ENCODE assay signal across 8 cellular contexts in the genomic region with DNA sequence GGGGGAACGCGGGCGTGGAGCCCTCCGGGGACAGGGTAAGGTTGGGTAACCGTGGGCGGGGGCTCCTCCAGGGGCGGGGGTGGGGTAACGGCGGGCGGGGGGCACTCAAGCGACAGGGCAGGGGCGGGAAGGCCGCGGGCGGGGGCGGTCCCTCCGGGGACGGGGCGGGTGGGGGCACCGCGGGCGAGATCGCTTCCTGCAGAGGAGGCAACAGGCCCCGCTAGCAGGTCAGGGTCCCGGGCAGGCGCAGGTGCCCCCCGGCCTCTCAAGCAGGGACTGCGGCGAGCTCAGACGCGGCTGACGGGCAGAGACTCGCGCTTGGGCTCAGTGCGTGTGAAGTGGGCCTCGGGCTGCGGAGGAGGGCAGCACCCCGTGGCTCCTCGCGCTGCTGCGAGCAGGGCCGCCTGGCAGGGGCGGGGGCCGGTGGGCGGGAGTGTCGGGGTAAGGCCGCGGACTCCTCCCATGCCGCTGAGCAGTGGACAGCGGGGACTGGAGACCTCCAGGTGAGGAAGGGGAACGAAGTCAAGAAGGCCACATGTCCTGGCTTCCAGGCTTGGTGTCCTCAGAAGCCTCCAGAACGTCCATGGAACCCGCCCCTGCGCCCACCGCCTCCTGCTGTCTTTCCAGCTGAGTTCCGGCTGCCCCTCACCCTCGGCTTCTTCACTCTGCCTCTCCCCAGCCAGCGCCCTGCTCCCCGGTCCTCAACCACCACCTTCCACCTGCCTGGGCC. TPM values are rescaled to one million over a fixed set of nuclear protein-coding genes. Genes with fewer than 3 reads are reported as not detected.
A peak's percentile ranks its signal among the peaks of the same experiment; 100 is the strongest.
DNase-seq lines count a peak whose midpoint lies in the region; ATAC-seq, FAIRE-seq and TF ChIP-seq lines count a peak whose summit lies in the region.

No MANE protein-coding gene starts in this region.

- peak overlapping the region; percentile 87 for H3K18ac ChIP-seq in trophoblast cell (ENCODE audit: low read length)

- peak overlapping the region; percentile 98 for H4K91ac ChIP-seq in trophoblast cell (ENCODE audit: low read depth, low read length)

- H3K4me2 ChIP-seq in trophoblast cell (ENCODE audit: low read length), result peak overlapping the region; percentile 89

- peak overlapping the region; percentile 26 for H2AK5ac ChIP-seq in trophoblast cell (ENCODE audit: low read length)

- no peak overlapping the region for H2BK12ac ChIP-seq in trophoblast cell (ENCODE audit: low read length)

- H3K79me1 ChIP-seq in trophoblast cell (ENCODE audit: low read length), result peaks cover 13% of the 10 kb centered on the region

- H3K36me3 ChIP-seq in trophoblast cell (ENCODE audit: control insufficient read depth in 1 of 2, insufficient read depth in 2 of 2, low read length in 2 of 2) (no peaks in the 10 kb centered on the region), upper lobe of right lung (no peaks in the 10 kb centered on the region)

- H4K12ac ChIP-seq in trophoblast cell (ENCODE audit: low read depth, low read length), result peak overlapping the region; percentile 88

- peak; percentile 33 for FAIRE-seq in HTR-8/SVneo (lab: Jason Lieb, UNC)

- intact Hi-C loops in Right ventricle myocardium superior (cut with DNase I), result no loop called here
- intact Hi-C loops in upper lobe of right lung (cut with DNase I), result loop anchor here (10.0 kb wide), 1 partner anchor 137 kb away; no protein-coding TSS in a partner anchor

- H3K36me3 Mint-ChIP-seq in activated naive CD4-positive, alpha-beta T cell treated with anti-CD3 and anti-CD28 coated beads, Interleukin-2, amount 50 U/mL, for 72 hours, result peaks cover 8 to 27% of the 10 kb centered on the region in 2 donors

- peaks cover 23% of the 10 kb centered on the region for H3K79me2 ChIP-seq in trophoblast cell (ENCODE audit: control insufficient read depth, insufficient read depth, low read length, poor library complexity)

- H3K27me3 ChIP-seq in trophoblast cell (ENCODE audit: insufficient read depth, low read length), result no peaks in the 10 kb centered on the region
- H3K27me3 ChIP-seq in upper lobe of right lung, result no peaks in the 10 kb centered on the region

- no peak overlapping the region for H3K23ac ChIP-seq in trophoblast cell (ENCODE audit: low read length)

- H3K4me1 ChIP-seq in trophoblast cell (ENCODE audit: control insufficient read depth in 1 of 2, insufficient read depth in 2 of 2, low read length in 2 of 2) (peaks cover 6 to 20% of the 10 kb centered on the region in 2 experiments), upper lobe of right lung (peaks cover 40% of the 10 kb centered on the region)

- ATAC-seq in GM18502 (IDR thresholded peaks at IDR 0.05; ENCODE audit: poor library complexity, unreplicated experiment) (peak; percentile 14), Right ventricle myocardium superior (ENCODE audit: poor library complexity) (peak; percentile 70), upper lobe of right lung (peak; percentile 75)
- peak; percentile 49 to 66 for ATAC-seq in activated naive CD4-positive, alpha-beta T cell treated with anti-CD3 and anti-CD28 coated beads, Interleukin-2, amount 50 U/mL, for 72 hours

- WGBS in trophoblast cell (ENCODE audit: extremely low coverage, insufficient coverage, insufficient read length), result no CpG with 5 or more reads among the region's 59 CpGs

- H3K27ac Mint-ChIP-seq in activated naive CD4-positive, alpha-beta T cell treated with anti-CD3 and anti-CD28 coated beads, Interleukin-2, amount 50 U/mL, for 72 hours, result peak overlapping the region; percentile 40 to 87

- H2BK120ac ChIP-seq in trophoblast cell (ENCODE audit: insufficient read depth, low read length, poor library complexity), result peak overlapping the region; percentile 89

- no peaks in the 10 kb centered on the region for H3K9me3 Mint-ChIP-seq in activated naive CD4-positive, alpha-beta T cell treated with anti-CD3 and anti-CD28 coated beads, Interleukin-2, amount 50 U/mL, for 72 hours

- peak overlapping the region; percentile 65 for H3K4ac ChIP-seq in trophoblast cell (ENCODE audit: low read depth, low read length)

- H2AFZ ChIP-seq in trophoblast cell (ENCODE audit: insufficient read depth, low read length, poor library complexity), result peak overlapping the region; percentile 90

- DNase-seq in 8988T (peak; percentile 73), HTR-8/SVneo (ENCODE audit: insufficient read length, low spot score) (peak; percentile 63), SHP77 (lab: John Stamatoyannopoulos, UW) (peak; percentile 45 to 75), Right ventricle myocardium superior (peak; percentile 83), trophoblast cell (peak; percentile 27 to 39), upper lobe of right lung (peak; percentile 92)
- peak; percentile 45 to 65 for DNase-seq in activated naive CD4-positive, alpha-beta T cell treated with anti-CD3 and anti-CD28 coated beads, Interleukin-2, amount 50 U/mL, for 72 hours (ENCODE audit: low spot score in 2 of 2)

- peak overlapping the region; percentile 89 for H3K9ac ChIP-seq in trophoblast cell (ENCODE audit: low read length)

- H3K9me3 ChIP-seq in trophoblast cell (ENCODE audit: insufficient read depth, low read depth, low read length) (no peaks in the 10 kb centered on the region), upper lobe of right lung (no peaks in the 10 kb centered on the region)

- H3K27ac ChIP-seq in trophoblast cell (ENCODE audit: low read depth, low read length) (peak overlapping the region; percentile 89), upper lobe of right lung (peak overlapping the region; percentile 90)

- peak overlapping the region; percentile 85 for H4K8ac ChIP-seq in trophoblast cell (ENCODE audit: low read depth, low read length)

- no peak for TF ChIP-seq CTCF in upper lobe of right lung (IDR thresholded peaks at IDR 0.05)

- H3K4me3 ChIP-seq in trophoblast cell (ENCODE audit: low read depth, low read length) (peak overlapping the region; percentile 85), upper lobe of right lung (peak overlapping the region; percentile 65)

- H2BK5ac ChIP-seq in trophoblast cell (ENCODE audit: low read depth, low read length, poor library complexity), result peak overlapping the region; percentile 97

- peak overlapping the region; percentile 89 for H3K14ac ChIP-seq in trophoblast cell (ENCODE audit: low read length)

RNA-seq across cellular contexts. Expression of a gene that starts 0.6 kb away (rescaled TPM):
- total RNA-seq in activated naive CD4-positive, alpha-beta T cell treated with anti-CD3 and anti-CD28 coated beads, Interleukin-2, amount 50 U/mL, for 72 hours, result 100 to 1,000 TPM; 267 to 358 TPM
- total RNA-seq in Right ventricle myocardium superior, result 154 TPM
- 211 and 220 TPM in 2 replicates for polyA plus RNA-seq in trophoblast cell (2013)
- 328 TPM for total RNA-seq in upper lobe of right lung

RNA-seq across cellular contexts. Expression of a gene that starts 23.5 kb away (rescaled TPM):
- total RNA-seq in activated naive CD4-positive, alpha-beta T cell treated with anti-CD3 and anti-CD28 coated beads, Interleukin-2, amount 50 U/mL, for 72 hours, result 1 to 10 TPM; 1.4 to 2.6 TPM
- total RNA-seq in Right ventricle myocardium superior, result not detected
- polyA plus RNA-seq in trophoblast cell (2013), result 0.19 and 0.25 TPM in 2 replicates
- 0.90 TPM for total RNA-seq in upper lobe of right lung

RNA-seq across cellular contexts. Expression of a gene that starts 27.6 kb away (rescaled TPM):
- total RNA-seq in activated naive CD4-positive, alpha-beta T cell treated with anti-CD3 and anti-CD28 coated beads, Interleukin-2, amount 50 U/mL, for 72 hours, result 1 to 10 TPM in 1 of 2 donors, under 1 TPM in 1; 0.64 to 1.5 TPM
- 2.1 TPM for total RNA-seq in Right ventricle myocardium superior
- 3.7 and 4.1 TPM in 2 replicates for polyA plus RNA-seq in trophoblast cell (2013)
- total RNA-seq in upper lobe of right lung, result 1.5 TPM

Comparison
In these comparisons a context has a peak if more than half of its experiments do, and no peak if none do; other contexts are left out.
1. Peak in every context shown above with its lines: DNase-seq, ATAC-seq, H3K4me3 ChIP-seq and H3K27ac ChIP-seq.
2. DNase-seq: peak in every context shown above with its lines; median percentile 92 in upper lobe of right lung; 83 in Right ventricle myocardium superior; 73 in 8988T; 63 in HTR-8/SVneo; 60 in SHP77; 55 in activated naive CD4-positive, alpha-beta T cell treated with anti-CD3 and anti-CD28 coated beads, Interleukin-2, amount 50 U/mL, for 72 hours; 33 in trophoblast cell.
3. ATAC-seq: peak in every context shown above with its lines; median percentile 75 in upper lobe of right lung; 70 in Right ventricle myocardium superior; 58 in activated naive CD4-positive, alpha-beta T cell treated with anti-CD3 and anti-CD28 coated beads, Interleukin-2, amount 50 U/mL, for 72 hours; 14 in GM18502.